ENCODE assay signal across 1 cellular context in genomic region chr1:187157115-187157514, GRCh38.
TF ChIP-seq lines count a peak whose summit lies in the region.

No MANE protein-coding gene starts in this region.

TF ChIP-seq in GM23338, 12 proteins besides CTCF, POLR2A, EP300 and RAD21 (continued from another document):
- no peak for TF ChIP-seq ZNF462 (CRISPR knock-in tag; IDR thresholded peaks at IDR 0.05)
- TF ChIP-seq ZNF114 (CRISPR knock-in tag; IDR thresholded peaks at IDR 0.05), result no peak
